ENCODE assay signal across 19 cellular contexts in genomic region chr1:40401427-40402201, GRCh38. TPM values are rescaled to one million over a fixed set of nuclear protein-coding genes. Genes with fewer than 3 reads are reported as not detected.
DNase-seq lines count a peak whose midpoint lies in the region; ATAC-seq and TF ChIP-seq lines count a peak whose summit lies in the region.
"Had no signal": no experiment of that assay in that cellular context is flagged by ENCODE, and none has a peak within 500 bp of the region (broad histone marks: within the 10 kb centered on the region; RNA-seq: fewer than 3 reads in every experiment).

No MANE protein-coding gene starts in this region.

- H3K27ac ChIP-seq in Peyer's patch (peak overlapping the region in 3 of 4 donors; percentile 5 to 100 (median 36)), hepatocyte (no peak overlapping the region)
- H3K27ac ChIP-seq: ascending aorta, RWPE1, suprapubic skin had no signal

- H3K9me3 ChIP-seq in Peyer's patch (no peaks in the 10 kb centered on the region), hepatocyte (ENCODE audit: low read depth) (no peaks in the 10 kb centered on the region)
- H3K9me3 ChIP-seq: ascending aorta, suprapubic skin had no signal

- no peaks in the 10 kb centered on the region for H4K20me1 ChIP-seq in hepatocyte (ENCODE audit: insufficient read depth, poor library complexity, severe bottlenecking)

- H3K9me2 ChIP-seq in hepatocyte (replicated peaks; ENCODE audit: insufficient read depth), result no peaks in the 10 kb centered on the region

- no peak for TF ChIP-seq CTCF in Peyer's patch (IDR thresholded peaks at IDR 0.05)
- TF ChIP-seq CTCF in hepatocyte (IDR thresholded peaks at IDR 0.05; ENCODE audit: poor library complexity), result no peak

- no peak overlapping the region for H2AFZ ChIP-seq in hepatocyte

- H3K9me3 Mint-ChIP-seq in central memory CD8-positive, alpha-beta T cell, result no peaks in the 10 kb centered on the region

- H3K79me2 ChIP-seq in hepatocyte, result peaks cover 80% of the 10 kb centered on the region

- no peak for TF ChIP-seq POLR2A in Peyer's patch (IDR thresholded peaks at IDR 0.05)

- intact Hi-C loops in left ventricle myocardium superior (cut with micrococcal nuclease), result loop anchor here (10.0 kb wide), 2 partner anchors 57 to 257 kb away; no protein-coding TSS in a partner anchor
- intact Hi-C loops in cardiac septum (cut with DNase I), result loop anchor here (10.0 kb wide), 1 partner anchor 67 kb away; no protein-coding TSS in a partner anchor

- no peak overlapping the region for H3K4me2 ChIP-seq in hepatocyte

- no peaks in the 10 kb centered on the region for H3K36me3 ChIP-seq in Peyer's patch
- no peaks in the 10 kb centered on the region for H3K36me3 ChIP-seq in hepatocyte (replicated peaks; ENCODE audit: insufficient read depth, low read depth)
- H3K36me3 ChIP-seq: ascending aorta, suprapubic skin had no signal

- no peak for DNase-seq in left ventricle myocardium superior
- DNase-seq in cardiac septum (ENCODE audit: low spot score), result no peak
- DNase-seq in Peyer's patch, result peak in 1 of 3 donors; percentile 50
- no peak for DNase-seq in central memory CD8-positive, alpha-beta T cell (ENCODE audit: low spot score in 2 of 2)
- DNase-seq in hepatocyte (ENCODE audit: low spot score), result no peak
- no peak for DNase-seq in NCI-H187 (lab: John Stamatoyannopoulos, UW)
- DNase-seq: cortex of kidney, head of caudate nucleus, kidney, NCI-H2029, NCI-H69, posterior cingulate gyrus, T-helper 9 cell had no signal

- peaks cover 0 to 44% (median 0%) of the 10 kb centered on the region in 4 donors for H3K4me1 ChIP-seq in Peyer's patch
- no peaks in the 10 kb centered on the region for H3K4me1 ChIP-seq in hepatocyte (ENCODE audit: insufficient read depth)

- WGBS in hepatocyte (ENCODE audit: low lambda C conversion rate, missing lambda C conversion rate), result 89% methylated on average over 8 of the region's 8 CpGs

- ATAC-seq in left ventricle myocardium superior (peak; percentile 29), HG02884 (IDR thresholded peaks at IDR 0.05; ENCODE audit: unreplicated experiment) (no peak), GM19452 (IDR thresholded peaks at IDR 0.05; ENCODE audit: unreplicated experiment) (no peak)
- no peak for ATAC-seq in central memory CD8-positive, alpha-beta T cell (replicated peaks; ENCODE audit: extremely low read depth, poor library complexity, severe bottlenecking)
- ATAC-seq: esophagus mucosa had no signal

- H3K27me3 Mint-ChIP-seq in central memory CD8-positive, alpha-beta T cell, result no peaks in the 10 kb centered on the region

- peaks cover 26% of the 10 kb centered on the region for H3K36me3 Mint-ChIP-seq in central memory CD8-positive, alpha-beta T cell (ENCODE audit: insufficient read depth)

- peaks cover 61% of the 10 kb centered on the region for H3K4me1 Mint-ChIP-seq in central memory CD8-positive, alpha-beta T cell

- peak overlapping the region; percentile 80 for H3K27ac Mint-ChIP-seq in central memory CD8-positive, alpha-beta T cell (ENCODE audit: low read depth)

- H3K4me3 Mint-ChIP-seq in central memory CD8-positive, alpha-beta T cell, result peak overlapping the region; percentile 15

- no peak overlapping the region for H3K4me3 ChIP-seq in Peyer's patch
- H3K4me3 ChIP-seq in hepatocyte, result no peak overlapping the region
- H3K4me3 ChIP-seq: ascending aorta, suprapubic skin had no signal

- no peaks in the 10 kb centered on the region for H3K27me3 ChIP-seq in Peyer's patch
- no peaks in the 10 kb centered on the region for H3K27me3 ChIP-seq in hepatocyte
- H3K27me3 ChIP-seq: ascending aorta, suprapubic skin had no signal

RNA-seq across cellular contexts. Expression of gene SMAP2, which starts 28.1 kb away (rescaled TPM):
- total RNA-seq in left ventricle myocardium superior (15.1 TPM), cardiac septum (10.5 TPM), Peyer's patch (100 to 1,000 TPM in 1 of 4 donors, 10 to 100 TPM in 3; 24.7 to 170 (median 33.7) TPM), hepatocyte (23.1 and 23.9 TPM in 2 replicates)
- polyA plus RNA-seq in hepatocyte, result 22.9 and 25.0 TPM in 2 replicates

RNA-seq across cellular contexts. Expression of gene ZFP69B, which starts 48.7 kb away (rescaled TPM):
- 0.87 TPM for total RNA-seq in left ventricle myocardium superior
- 1.3 TPM for total RNA-seq in cardiac septum
- 1 to 10 TPM in 3 of 4 donors, under 1 TPM in 1; 0.88 to 5.8 (median 2.3) TPM for total RNA-seq in Peyer's patch
- total RNA-seq in hepatocyte, result 3.2 and 5.0 TPM in 2 replicates
- 1.1 and 4.8 TPM in 2 replicates for polyA plus RNA-seq in hepatocyte
